Comparison of ENCODE assay signal across 19 cellular contexts in genomic region chr20:62593616-62594015, GRCh38. TPM values are rescaled to one million over a fixed set of nuclear protein-coding genes. Genes with fewer than 3 reads are reported as not detected.
DNase-seq lines count a peak whose midpoint lies in the region; ATAC-seq, FAIRE-seq and TF ChIP-seq lines count a peak whose summit lies in the region.
"Had no signal": no experiment of that assay in that cellular context is flagged by ENCODE, and none has a peak within 500 bp of the region (broad histone marks: within the 10 kb centered on the region; RNA-seq: fewer than 3 reads in every experiment).

No MANE protein-coding gene starts in this region.

- no peaks in the 10 kb centered on the region for H3K27me3 ChIP-seq in right atrium auricular region
- no peaks in the 10 kb centered on the region for H3K27me3 ChIP-seq in Panc1 (ENCODE audit: control insufficient read depth, insufficient read depth, low read length)
- no peaks in the 10 kb centered on the region; a peak in 1 of 7 replicates for H3K27me3 ChIP-seq in H1 (replicated peaks in 1 of 4; ENCODE audit: control insufficient read depth in 3 of 4, extremely low read depth in 1 of 4, insufficient read depth in 3 of 4, low read length in 3 of 4)

- no peak overlapping the region for H2AK5ac ChIP-seq in H1 (ENCODE audit: low read depth, low read length)

- ATAC-seq in left ventricle myocardium superior = no peak
- ATAC-seq in Panc1 = no peak
- ATAC-seq: GM23338 had no signal

- H3K18ac ChIP-seq in H1 (ENCODE audit: extremely low read depth, low read length) = no peak overlapping the region; the same call in 1 of the 2 replicates

- H4K8ac ChIP-seq in H1 (ENCODE audit: extremely low read depth, insufficient read depth, low read length) = no peak overlapping the region

- H4K20me1 ChIP-seq in H1 (replicated peaks in 1 of 2; ENCODE audit: control insufficient read depth in 1 of 2, insufficient read depth in 2 of 2, low read length in 2 of 2) = peaks cover 0 to 10% of the 10 kb centered on the region in 2 experiments

- no peak overlapping the region for H3K9ac ChIP-seq in H1 (replicated peaks in 1 of 4; ENCODE audit: extremely low read depth in 1 of 4, low read depth in 3 of 4, low read length in 3 of 4)

- no peak for TF ChIP-seq EP300 in H1 (IDR thresholded peaks at IDR 0.05; ENCODE audit: borderline replicate concordance in 1 of 2, low read depth in 2 of 2, low read length in 2 of 2)

- H4K91ac ChIP-seq in H1 (replicated peaks; ENCODE audit: insufficient read length, low read length) = no peak overlapping the region

- H3K4me1 ChIP-seq in right atrium auricular region (peaks cover 0 to 26% of the 10 kb centered on the region in 2 donors), Panc1 (ENCODE audit: control insufficient read depth, insufficient read depth, low read length) (peaks cover 22% of the 10 kb centered on the region), H1 (replicated peaks in 1 of 4; ENCODE audit: control insufficient read depth in 3 of 4, insufficient read depth in 4 of 4, low read length in 3 of 4) (no peaks in the 10 kb centered on the region; a peak in 2 of 7 replicates)
- H3K4me1 ChIP-seq: HAP-1 had no signal

- CTCF ChIA-PET in Panc1 (lab: Charles Lee) = no interaction called here
- CTCF ChIA-PET in H1 (lab: Charles Lee; ENCODE audit: partially characterized antibody) = interaction anchor here (0.5 to 1.6 kb wide), 8 partner anchors 13 to 1277 kb away, joined by 3 to 6 read pairs (median 3); no protein-coding TSS in a partner anchor

- H3K9me3 ChIP-seq in right atrium auricular region (no peaks in the 10 kb centered on the region), Panc1 (ENCODE audit: control insufficient read depth, insufficient read depth, low read depth, low read length) (no peaks in the 10 kb centered on the region), H1 (ENCODE audit: insufficient read depth in 2 of 2, low read depth in 1 of 2, low read length in 1 of 2) (no peaks in the 10 kb centered on the region)
- H3K9me3 ChIP-seq: HAP-1 had no signal

- peak; percentile 12 for DNase-seq in left ventricle myocardium superior
- no peak for DNase-seq in right atrium auricular region (ENCODE audit: low spot score)
- DNase-seq in Panc1 (ENCODE audit: low read depth, low spot score) = no peak
- DNase-seq in H1 (ENCODE audit: low read depth in 1 of 2, low spot score in 2 of 2) = no peak
- no peak for DNase-seq in midbrain (lab: John Stamatoyannopoulos, UW)
- DNase-seq in NCI-H226 = no peak
- DNase-seq: C1 segment of cervical spinal cord; Calu3; CD4-positive, alpha-beta memory T cell; COR-L47; DMS53; DMS79 treated with DMSO at 0.1 percent for 48 hours; GF-D8; HFFc6 had no signal

- no peak for TF ChIP-seq RAD21 in H1 (IDR thresholded peaks at IDR 0.05 in 1 of 2, conservative IDR thresholded peaks at IDR 0.05 in 1 of 2; ENCODE audit: low read depth in 2 of 2, low read length in 2 of 2)

- no peak overlapping the region for H3K56ac ChIP-seq in H1 (replicated peaks; ENCODE audit: insufficient read length, low read depth, low read length)

- H3K14ac ChIP-seq in H1 (ENCODE audit: insufficient read length) = no peak overlapping the region

- no peak overlapping the region for H2BK120ac ChIP-seq in H1 (replicated peaks; ENCODE audit: low read depth, low read length)

- no TSS peak for BruUV-seq in Panc1 (replicated peaks; lab: Mats Ljungman, UMichigan)

- no peak overlapping the region for H2BK12ac ChIP-seq in H1 (ENCODE audit: low read depth, low read length)

- H3K27ac ChIP-seq in right atrium auricular region (no peak overlapping the region), Panc1 (ENCODE audit: low read length) (peak overlapping the region; percentile 39; the same call in 1 of the 2 replicates), H1 (ENCODE audit: low read depth, low read length) (no peak overlapping the region)

- no peak overlapping the region for H2AFZ ChIP-seq in H1 (ENCODE audit: low read length)
- H2AFZ ChIP-seq: GM23338 had no signal

- H2BK5ac ChIP-seq in H1 (ENCODE audit: low read depth, low read length) = no peak overlapping the region

- no peak overlapping the region for H2BK15ac ChIP-seq in H1 (ENCODE audit: low read length)

- no peak for TF ChIP-seq POLR2A in H1 (IDR thresholded peaks at IDR 0.05; ENCODE audit: control extremely low read depth in 1 of 2, low read depth in 2 of 2, low read length in 2 of 2)

- intact Hi-C loops in left ventricle myocardium superior (cut with micrococcal nuclease) (no loop called here), Panc1 (cut with micrococcal nuclease; ENCODE audit: unreplicated experiment) (no loop called here)

- no peak overlapping the region for H3K4me3 ChIP-seq in right atrium auricular region
- H3K4me3 ChIP-seq in Panc1 (ENCODE audit: low read depth in 2 of 2, low read length in 2 of 2) = no peak overlapping the region
- no peak overlapping the region for H3K4me3 ChIP-seq in H1 (ENCODE audit: extremely low read depth in 1 of 4, insufficient read depth in 2 of 4, low read depth in 3 of 4, low read length in 4 of 4)
- H3K4me3 ChIP-seq: GM23338, HAP-1 had no signal

- in situ Hi-C loops in Panc1 (cut with HindIII; ENCODE audit: low pct_unique_long_range_greater_than_20kb, low sequenced_read_pairs) = no loop called here

- WGBS in H1 (ENCODE audit: extremely low coverage in 1 of 2, insufficient coverage in 1 of 2, insufficient read length in 1 of 2, insufficient replicate concordance in 2 of 2, low coverage in 1 of 2, low lambda C conversion rate in 2 of 2, missing lambda C conversion rate in 1 of 2), 2 experiments = 81% methylated on average over 3 of the region's 3 CpGs; no CpG with 5 or more reads in 1 of the 2 experiments

- POLR2A ChIA-PET in Panc1 (lab: Charles Lee) = no interaction called here
- POLR2A ChIA-PET in H1 (lab: Charles Lee; ENCODE audit: partially characterized antibody) = no interaction called here

- no peak overlapping the region for H3K23ac ChIP-seq in H1 (ENCODE audit: insufficient read length)

- no peak overlapping the region for H3K4ac ChIP-seq in H1 (replicated peaks; ENCODE audit: insufficient read length, low read depth, low read length)

- H3K79me1 ChIP-seq in H1 (ENCODE audit: low read depth, low read length) = no peaks in the 10 kb centered on the region

- no peak overlapping the region for H3K4me2 ChIP-seq in H1 (ENCODE audit: insufficient read depth in 1 of 2, low read depth in 2 of 2, low read length in 2 of 2)
- H3K4me2 ChIP-seq: GM23338 had no signal

- no peak overlapping the region for H4K5ac ChIP-seq in H1 (ENCODE audit: insufficient read length, low read depth, low read length)

- H3K36me3 ChIP-seq in right atrium auricular region = no peaks in the 10 kb centered on the region
- H3K36me3 ChIP-seq in Panc1 (ENCODE audit: control insufficient read depth, insufficient read depth, low read length) = no peaks in the 10 kb centered on the region
- H3K36me3 ChIP-seq in H1 (ENCODE audit: control insufficient read depth in 2 of 4, insufficient read depth in 4 of 4, low read length in 3 of 4) = no peaks in the 10 kb centered on the region
- H3K36me3 ChIP-seq: HAP-1 had no signal

- H3K79me2 ChIP-seq in H1 (ENCODE audit: control insufficient read depth in 1 of 2, insufficient read depth in 2 of 2, low read length in 2 of 2) = no peaks in the 10 kb centered on the region

- H2BK20ac ChIP-seq in H1 (ENCODE audit: low read length) = 0 out of 2 replicates have a peak overlapping the region, but pooled peaks have one; percentile 18

- no peak for TF ChIP-seq CTCF in right atrium auricular region (IDR thresholded peaks at IDR 0.05)
- no peak for TF ChIP-seq CTCF in Panc1 (IDR thresholded peaks at IDR 0.05)
- TF ChIP-seq CTCF in H1 (IDR thresholded peaks at IDR 0.05; ENCODE audit: control extremely low read depth in 1 of 3, insufficient read depth in 1 of 3, low read depth in 1 of 3, low read length in 3 of 3) = no peak

- FAIRE-seq in H1 (lab: Jason Lieb, UNC) = no peak
- FAIRE-seq: GM12891, GM18507, H54 had no signal

- H3K23me2 ChIP-seq in H1 (ENCODE audit: low read depth, low read length) = peaks cover 3% of the 10 kb centered on the region

TF ChIP-seq in H1, 55 proteins besides CTCF, POLR2A, EP300 and RAD21 (continues in another document):
- TF ChIP-seq CBX5 (IDR thresholded peaks at IDR 0.05; ENCODE audit: low read depth, low read length) (no peak), TAF7 (optimal IDR thresholded peaks at IDR 0.05; ENCODE audit: borderline replicate concordance, low read depth, low read length) (no peak), TEAD4 (IDR thresholded peaks at IDR 0.05; ENCODE audit: low read depth, low read length) (no peak), TAF1 (IDR thresholded peaks at IDR 0.05; ENCODE audit: low read depth, low read length) (no peak), SP4 (IDR thresholded peaks at IDR 0.05; ENCODE audit: low read length) (no peak), SP1 (IDR thresholded peaks at IDR 0.05; ENCODE audit: low read depth, low read length) (no peak), POLR2AphosphoS5 (IDR thresholded peaks at IDR 0.05; ENCODE audit: low read depth, low read length) (no peak), RFX5 (IDR thresholded peaks at IDR 0.05; ENCODE audit: borderline replicate concordance, low read depth, low read length) (no peak), ATF3 (IDR thresholded peaks at IDR 0.05; ENCODE audit: insufficient read depth, low read depth, low read length) (no peak), MAX (IDR thresholded peaks at IDR 0.05) (no peak)

RNA-seq across cellular contexts. Expression of gene SLCO4A1, which starts 48.7 kb away (rescaled TPM):
- total RNA-seq in left ventricle myocardium superior (9.4 TPM), right atrium auricular region (10 to 100 TPM; 13.4 to 19.8 TPM), Panc1 (2021; ENCODE audit: unreplicated experiment) (167 TPM)
- polyA plus RNA-seq in Panc1 (2012; ENCODE audit: insufficient read length) = 145 TPM
- 18.2 and 18.5 TPM in 2 replicates for total RNA-seq in H1 (2021; fragmentation: NEBNext Ultra II Directional; extraction: Animal tissue kit (Norgen Biotek cat#: 25700))
- 10.5 and 13.3 TPM in 2 replicates for polyA plus RNA-seq in H1 (2011; rRNA removed)
- polyA plus RNA-seq in H1 (2011; cell fraction: cytosol; rRNA removed) = 10.5 TPM
- 30.4 TPM for polyA plus RNA-seq in H1 (2011; cell fraction: nucleus; rRNA removed)
- polyA plus RNA-seq in H1 (2012, experiment 1 of 2) = 15.4 to 21.3 TPM (median 15.8 TPM) in 4 replicates
- 19.2 TPM for polyA plus RNA-seq in H1 (2012, experiment 2 of 2)
- 19.8 TPM for polyA plus RNA-seq in H1 (2013, experiment 1 of 2)
- 21.9 TPM for polyA plus RNA-seq in H1 (2013, experiment 2 of 2)
- 6.1 and 7.4 TPM in 2 replicates for polyA minus RNA-seq in H1 (2011; rRNA and poly(A)+ RNA removed)
- 9.3 TPM for polyA minus RNA-seq in H1 (2011; cell fraction: cytosol; rRNA and poly(A)+ RNA removed)
- polyA minus RNA-seq in H1 (2011; cell fraction: nucleus; rRNA and poly(A)+ RNA removed) = 10.6 TPM
